In the genomic region with DNA sequence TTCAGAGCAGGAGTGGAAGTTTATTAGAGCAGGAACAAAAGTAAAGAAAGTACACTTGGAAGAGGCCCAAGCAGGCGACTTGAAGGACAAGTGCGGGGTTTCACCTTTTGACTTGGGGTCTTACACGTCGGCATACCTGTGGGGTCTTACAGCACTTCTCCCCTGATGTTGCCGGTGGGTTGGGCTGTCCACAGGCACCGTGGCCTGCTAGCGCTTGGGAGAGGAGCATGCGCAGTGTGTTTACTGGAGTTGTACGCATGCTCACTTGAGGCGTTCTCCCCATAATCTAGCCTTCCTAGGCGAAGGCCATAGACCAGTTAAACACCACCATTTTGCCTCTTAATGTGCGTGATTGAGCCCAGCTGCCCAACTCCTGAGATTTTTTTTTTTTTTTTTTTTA, we compare ENCODE assay signal across 21 cellular contexts. TPM values are rescaled to one million over a fixed set of nuclear protein-coding genes. Genes with fewer than 3 reads are reported as not detected.
DNase-seq lines count a peak whose midpoint lies in the region; ATAC-seq, FAIRE-seq and TF ChIP-seq lines count a peak whose summit lies in the region.
"Had no signal": no experiment of that assay in that cellular context is flagged by ENCODE, and none has a peak within 500 bp of the region (broad histone marks: within the 10 kb centered on the region; RNA-seq: fewer than 3 reads in every experiment).

No MANE protein-coding gene starts in this region.

- intact Hi-C loops in kidney (cut with DNase I) (no loop called here), spleen (cut with DNase I; ENCODE audit: low total_unique reads) (no loop called here)

- TF ChIP-seq CTCF in kidney (IDR thresholded peaks at IDR 0.05; ENCODE audit: borderline replicate concordance, extremely low read depth, insufficient read depth) (no peak), spleen (IDR thresholded peaks at IDR 0.05 in 8 of 11, conservative IDR thresholded peaks at IDR 0.05 in 3 of 11) (no peak)

- no peaks in the 10 kb centered on the region for H3K9me3 Mint-ChIP-seq in stimulated activated effector memory CD8-positive, alpha-beta T cell treated with anti-CD3 and anti-CD28 coated beads, Interleukin-12 subunit alpha, Interleukin-12 subunit beta, amount 100 ng/mL, for 72 hours
- H3K9me3 Mint-ChIP-seq: CD4-positive, alpha-beta T cell had no signal

- peaks cover 6% of the 10 kb centered on the region for H3K36me3 Mint-ChIP-seq in stimulated activated effector memory CD8-positive, alpha-beta T cell treated with anti-CD3 and anti-CD28 coated beads, Interleukin-12 subunit alpha, Interleukin-12 subunit beta, amount 100 ng/mL, for 72 hours
- H3K36me3 Mint-ChIP-seq: IgD-negative memory B cell had no signal

- H3K4me3 ChIP-seq in kidney (ENCODE audit: low read length in 2 of 2) (no peak overlapping the region), spleen (no peak overlapping the region)
- H3K4me3 ChIP-seq: GM23248 had no signal

- H3K4me1 ChIP-seq in kidney (ENCODE audit: control insufficient read depth in 1 of 2, insufficient read depth in 1 of 2, low read depth in 1 of 2, low read length in 2 of 2) (no peaks in the 10 kb centered on the region), spleen (peaks cover 0 to 5% (median 2%) of the 10 kb centered on the region in 6 donors)

- H3K9me3 ChIP-seq in kidney (ENCODE audit: control insufficient read depth in 1 of 2, low read length in 2 of 2) (no peaks in the 10 kb centered on the region), spleen (no peaks in the 10 kb centered on the region)

- peaks cover 7% of the 10 kb centered on the region for H3K4me1 Mint-ChIP-seq in stimulated activated effector memory CD8-positive, alpha-beta T cell treated with anti-CD3 and anti-CD28 coated beads, Interleukin-12 subunit alpha, Interleukin-12 subunit beta, amount 100 ng/mL, for 72 hours
- H3K4me1 Mint-ChIP-seq: B cell had no signal

- H3K9ac ChIP-seq in kidney (ENCODE audit: low read length in 2 of 2): no peak overlapping the region
- H3K9ac ChIP-seq: GM23248 had no signal

- H3K36me3 ChIP-seq in kidney (ENCODE audit: control insufficient read depth in 1 of 2, insufficient read depth in 2 of 2, low read length in 2 of 2) (no peaks in the 10 kb centered on the region), spleen (no peaks in the 10 kb centered on the region)

- no peak overlapping the region for H3K27ac Mint-ChIP-seq in stimulated activated effector memory CD8-positive, alpha-beta T cell treated with anti-CD3 and anti-CD28 coated beads, Interleukin-12 subunit alpha, Interleukin-12 subunit beta, amount 100 ng/mL, for 72 hours
- H3K27ac Mint-ChIP-seq: B cell; CD4-positive, alpha-beta T cell had no signal

- H3K27ac ChIP-seq in kidney (ENCODE audit: low read depth in 2 of 2, low read length in 2 of 2) (no peak overlapping the region), spleen (no peak overlapping the region)
- H3K27ac ChIP-seq: GM23248 had no signal

- ATAC-seq in GM19467 (IDR thresholded peaks at IDR 0.05; ENCODE audit: unreplicated experiment): no peak
- no peak for ATAC-seq in stimulated activated effector memory CD8-positive, alpha-beta T cell treated with anti-CD3 and anti-CD28 coated beads, Interleukin-12 subunit alpha, Interleukin-12 subunit beta, amount 100 ng/mL, for 72 hours
- no peak for ATAC-seq in HG02852 (IDR thresholded peaks at IDR 0.05; ENCODE audit: unreplicated experiment)
- no peak for ATAC-seq in GM19455 (IDR thresholded peaks at IDR 0.05; ENCODE audit: unreplicated experiment)

- WGBS in spleen, 5 donors: 84 to 94% (median 90%) methylated on average over 12 of the region's 12 CpGs

- DNase-seq in DMS53 treated with DMSO at 0.1 percent for 48 hours (lab: John Stamatoyannopoulos, UW; ENCODE audit: unreplicated experiment) (peak; percentile 32), NCI-H146 treated with DMSO at 0.1 percent for 48 hours (lab: John Stamatoyannopoulos, UW; ENCODE audit: unreplicated experiment) (peak; percentile 23), kidney (peak; percentile 46), spleen (peak; percentile 49)
- DNase-seq in stimulated activated effector memory CD8-positive, alpha-beta T cell treated with anti-CD3 and anti-CD28 coated beads, Interleukin-12 subunit alpha, Interleukin-12 subunit beta, amount 100 ng/mL, for 72 hours (ENCODE audit: low spot score in 2 of 2): no peak
- DNase-seq: C1 segment of cervical spinal cord, Calu3, DMS 273 treated with DMSO at 0.1 percent for 48 hours, DMS79 treated with DMSO at 0.1 percent for 48 hours, EL, GM23248, H7 had no signal

- FAIRE-seq in kidney (lab: Jason Lieb, UNC): no peak
- FAIRE-seq: A204.1, G401.6, GM12891 had no signal

- peaks cover 0 to 3% (median 0%) of the 10 kb centered on the region in 7 donors for H3K27me3 ChIP-seq in spleen (replicated peaks in 1 of 7)

- no peak for TF ChIP-seq POLR2A in spleen (IDR thresholded peaks at IDR 0.05)

- H3K4me3 Mint-ChIP-seq in stimulated activated effector memory CD8-positive, alpha-beta T cell treated with anti-CD3 and anti-CD28 coated beads, Interleukin-12 subunit alpha, Interleukin-12 subunit beta, amount 100 ng/mL, for 72 hours: no peak overlapping the region
- H3K4me3 Mint-ChIP-seq: B cell; CD4-positive, alpha-beta T cell; IgD-negative memory B cell had no signal

RNA-seq across cellular contexts. Expression of gene PLEKHF1, which starts 25.0 kb away (rescaled TPM):
- total RNA-seq in kidney (11.7 TPM), spleen (10 to 100 TPM; 12.4 to 28.0 (median 18.5) TPM)
- polyA plus RNA-seq in kidney (ENCODE audit: insufficient read depth, low read depth, low replicate concordance) (7.1 TPM), spleen (10 to 100 TPM in 2 of 3 donors, 1 to 10 TPM in 1; 9.7 to 18.6 (median 10.7) TPM)

RNA-seq across cellular contexts. Expression of gene POP4, which starts 34.1 kb away (rescaled TPM):
- 60.5 TPM for total RNA-seq in kidney
- 87.9 TPM for polyA plus RNA-seq in kidney (ENCODE audit: insufficient read depth, low read depth, low replicate concordance)
- 10 to 100 TPM; 49.3 to 73.1 (median 60.7) TPM for total RNA-seq in spleen
- 10 to 100 TPM; 54.5 to 69.1 (median 68.8) TPM for polyA plus RNA-seq in spleen

Comparison
In these comparisons a context has a peak if more than half of its experiments do, and no peak if none do; other contexts are left out.
1. DNase-seq: peak in DMS53 treated with DMSO at 0.1 percent for 48 hours (single experiment), NCI-H146 treated with DMSO at 0.1 percent for 48 hours (single experiment), kidney (single experiment) and spleen (single experiment); none in stimulated activated effector memory CD8-positive, alpha-beta T cell treated with anti-CD3 and anti-CD28 coated beads, Interleukin-12 subunit alpha, Interleukin-12 subunit beta, amount 100 ng/mL, for 72 hours (0 of 2).